ENCODE assay signal across 16 cellular contexts in genomic region chr3:154280161-154280560, GRCh38. TPM values are rescaled to one million over a fixed set of nuclear protein-coding genes. Genes with fewer than 3 reads are reported as not detected.
DNase-seq lines count a peak whose midpoint lies in the region; ATAC-seq and TF ChIP-seq lines count a peak whose summit lies in the region.
"Had no signal": no experiment of that assay in that cellular context is flagged by ENCODE, and none has a peak within 500 bp of the region (broad histone marks: within the 10 kb centered on the region; RNA-seq: fewer than 3 reads in every experiment).

No MANE protein-coding gene starts in this region.

- DNase-seq in activated naive CD4-positive, alpha-beta T cell treated with Interleukin-2 at 50 U/mL for 16 hours: no peak
- DNase-seq in NCI-H2196 (lab: John Stamatoyannopoulos, UW; ENCODE audit: unreplicated experiment): peak; percentile 42
- no peak for DNase-seq in left lobe of liver (ENCODE audit: low spot score)
- DNase-seq in progenitor cell of endocrine pancreas (ENCODE audit: low spot score, unreplicated experiment): no peak
- DNase-seq in dermis blood vessel endothelial cell: no peak
- DNase-seq in dorsolateral prefrontal cortex: no peak
- no peak for DNase-seq in stimulated activated naive CD8-positive, alpha-beta T cell treated with anti-CD3 and anti-CD28 coated beads, Interleukin-15, Interleukin-2, amounts not matched to agents 100 U/mL and 50 U/mL, for 24 hours
- DNase-seq: ACHN; Caco-2; CD4-positive, alpha-beta T cell; DMS79 treated with DMSO at 0.1 percent for 48 hours; GF-D8; GOT3; H7 had no signal

- peaks cover 19% of the 10 kb centered on the region for H3K36me3 Mint-ChIP-seq in activated naive CD4-positive, alpha-beta T cell treated with anti-CD3 and anti-CD28 coated beads, Interleukin-2, amount 50 U/mL, for 24 hours
- peaks cover 28% of the 10 kb centered on the region for H3K36me3 Mint-ChIP-seq in progenitor cell of endocrine pancreas (ENCODE audit: insufficient read depth)

- no peak overlapping the region for H3K4me3 Mint-ChIP-seq in activated naive CD4-positive, alpha-beta T cell treated with anti-CD3 and anti-CD28 coated beads, Interleukin-2, amount 50 U/mL, for 24 hours
- H3K4me3 Mint-ChIP-seq in progenitor cell of endocrine pancreas (ENCODE audit: low read depth): no peak overlapping the region
- H3K4me3 Mint-ChIP-seq: CD4-positive, alpha-beta T cell had no signal

- H3K27me3 Mint-ChIP-seq in activated naive CD4-positive, alpha-beta T cell treated with anti-CD3 and anti-CD28 coated beads, Interleukin-2, amount 50 U/mL, for 24 hours: no peaks in the 10 kb centered on the region
- no peaks in the 10 kb centered on the region for H3K27me3 Mint-ChIP-seq in progenitor cell of endocrine pancreas
- H3K27me3 Mint-ChIP-seq: CD4-positive, alpha-beta T cell had no signal

- ATAC-seq in left lobe of liver: peak; percentile 26
- no peak for ATAC-seq in stimulated activated naive CD8-positive, alpha-beta T cell treated with anti-CD3 and anti-CD28 coated beads, Interleukin-15, Interleukin-2, amounts not matched to agents 100 U/mL and 50 U/mL, for 24 hours

- peak overlapping the region; percentile 55 for H3K27ac Mint-ChIP-seq in activated naive CD4-positive, alpha-beta T cell treated with anti-CD3 and anti-CD28 coated beads, Interleukin-2, amount 50 U/mL, for 24 hours
- peak overlapping the region; percentile 3 for H3K27ac Mint-ChIP-seq in progenitor cell of endocrine pancreas
- H3K27ac Mint-ChIP-seq: CD4-positive, alpha-beta T cell had no signal

- TF ChIP-seq CTCF in progenitor cell of endocrine pancreas (IDR thresholded peaks at IDR 0.05; ENCODE audit: unreplicated experiment) (no peak), dorsolateral prefrontal cortex (IDR thresholded peaks at IDR 0.05 in 54 of 56, conservative IDR thresholded peaks at IDR 0.05 in 2 of 56; ENCODE audit: low read depth in 1 of 56, partially characterized antibody in 56 of 56) (no peak)

- no peaks in the 10 kb centered on the region for H3K9me3 Mint-ChIP-seq in activated naive CD4-positive, alpha-beta T cell treated with anti-CD3 and anti-CD28 coated beads, Interleukin-2, amount 50 U/mL, for 24 hours
- H3K9me3 Mint-ChIP-seq in progenitor cell of endocrine pancreas (ENCODE audit: low read depth): no peaks in the 10 kb centered on the region
- H3K9me3 Mint-ChIP-seq: CD4-positive, alpha-beta T cell had no signal

- H3K4me3 ChIP-seq in dorsolateral prefrontal cortex: no peak overlapping the region

- intact Hi-C loops in dorsolateral prefrontal cortex (cut with DNase I): no loop called here

- no peaks in the 10 kb centered on the region for H3K27me3 ChIP-seq in dorsolateral prefrontal cortex

- no peak overlapping the region for H3K27ac ChIP-seq in dorsolateral prefrontal cortex
- H3K27ac ChIP-seq: C4-2B had no signal

- H3K4me1 Mint-ChIP-seq in activated naive CD4-positive, alpha-beta T cell treated with anti-CD3 and anti-CD28 coated beads, Interleukin-2, amount 50 U/mL, for 24 hours: peaks cover 7% of the 10 kb centered on the region
- peaks cover 9% of the 10 kb centered on the region for H3K4me1 Mint-ChIP-seq in progenitor cell of endocrine pancreas (ENCODE audit: low read depth)

RNA-seq across cellular contexts. Expression of gene DHX36, which starts 44.1 kb away (rescaled TPM):
- total RNA-seq in left lobe of liver: 17.6 TPM
- 94.5 and 96.9 TPM in 2 replicates for total RNA-seq in progenitor cell of endocrine pancreas
- 29.3 and 75.2 TPM in 2 replicates for total RNA-seq in dermis blood vessel endothelial cell
- total RNA-seq in dorsolateral prefrontal cortex: 100 to 1,000 TPM in 6 of 120 experiments, 10 to 100 TPM in 114; 49.3 to 112 (median 84.4) TPM
